ENCODE assay signal across 12 cellular contexts in the genomic region with DNA sequence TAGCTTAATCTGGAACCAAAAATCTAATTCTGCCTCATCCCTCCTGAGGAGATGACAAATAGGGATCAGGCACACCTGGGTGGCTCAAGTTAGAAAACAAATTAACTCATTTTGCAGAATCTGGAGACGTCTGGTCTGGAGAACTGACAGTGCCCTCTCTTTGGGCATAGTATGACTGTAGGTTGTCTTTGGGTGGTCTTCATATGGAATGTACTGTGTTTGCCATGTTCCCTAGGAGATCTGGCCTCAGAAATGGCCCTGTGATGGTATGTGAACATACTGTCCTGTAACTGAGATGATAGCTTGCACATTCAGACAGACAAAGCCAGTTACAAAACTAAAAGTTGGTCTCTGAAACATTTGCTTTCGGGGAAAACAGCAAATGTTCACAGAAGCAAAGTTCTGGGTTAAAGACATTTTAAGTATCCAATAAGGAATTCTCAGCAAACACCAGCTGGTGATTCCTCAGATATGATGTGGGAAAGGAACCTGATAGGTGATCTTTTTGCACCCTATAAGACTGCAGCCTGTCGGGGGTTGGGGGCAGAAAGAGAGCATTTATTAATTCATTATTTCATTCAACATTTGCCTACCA. TPM values are rescaled to one million over a fixed set of nuclear protein-coding genes. Genes with fewer than 3 reads are reported as not detected.
A peak's percentile ranks its signal among the peaks of the same experiment; 100 is the strongest.
DNase-seq lines count a peak whose midpoint lies in the region; ATAC-seq and TF ChIP-seq lines count a peak whose summit lies in the region.
"Had no signal": no experiment of that assay in that cellular context is flagged by ENCODE, and none has a peak within 500 bp of the region (broad histone marks: within the 10 kb centered on the region; RNA-seq: fewer than 3 reads in every experiment).

No MANE protein-coding gene starts in this region.

- no peaks in the 10 kb centered on the region for H3K79me1 ChIP-seq in mesenchymal stem cell (replicated peaks; ENCODE audit: low read length, poor library complexity, severe bottlenecking)

- H3K4ac ChIP-seq in mesenchymal stem cell (ENCODE audit: low read depth in 1 of 2, low read length in 2 of 2): no peak overlapping the region

- peak overlapping the region; percentile 43 for H2AK5ac ChIP-seq in mesenchymal stem cell (ENCODE audit: low read length, severe bottlenecking)

- H3K9me3 Mint-ChIP-seq in activated naive CD4-positive, alpha-beta T cell treated with anti-CD3 and anti-CD28 coated beads, Interleukin-2, amount 10 ng/mL, durations not matched to agents 7 days and 5 days: peaks cover 1% of the 10 kb centered on the region
- H3K9me3 Mint-ChIP-seq in activated naive CD8-positive, alpha-beta T cell treated with anti-CD3 and anti-CD28 coated beads, Interleukin-2, amount 10 ng/mL, durations not matched to agents 7 days and 5 days: no peaks in the 10 kb centered on the region

- no peak overlapping the region for H2BK120ac ChIP-seq in mesenchymal stem cell (ENCODE audit: low read depth, low read length)

- H3K9me3 ChIP-seq in mesenchymal stem cell (ENCODE audit: control insufficient read depth, low read length): no peaks in the 10 kb centered on the region
- H3K9me3 ChIP-seq in upper lobe of right lung: no peaks in the 10 kb centered on the region
- no peaks in the 10 kb centered on the region for H3K9me3 ChIP-seq in A673 (ENCODE audit: low read depth, low read length, poor library complexity, severe bottlenecking)

- H3K27me3 Mint-ChIP-seq in activated naive CD4-positive, alpha-beta T cell treated with anti-CD3 and anti-CD28 coated beads, Interleukin-2, amount 10 ng/mL, durations not matched to agents 7 days and 5 days: no peaks in the 10 kb centered on the region
- H3K27me3 Mint-ChIP-seq in activated naive CD8-positive, alpha-beta T cell treated with anti-CD3 and anti-CD28 coated beads, Interleukin-2, amount 10 ng/mL, durations not matched to agents 7 days and 5 days: no peaks in the 10 kb centered on the region

- H3K18ac ChIP-seq in mesenchymal stem cell (ENCODE audit: low read depth in 1 of 2, low read length in 2 of 2): peak overlapping the region in 1 of 2 experiments; percentile 81

- intact Hi-C loops in upper lobe of right lung (cut with DNase I): no loop called here
- intact Hi-C loops in A673 (cut with micrococcal nuclease; ENCODE audit: unreplicated experiment): no loop called here

- peaks cover 73% of the 10 kb centered on the region for H3K36me3 Mint-ChIP-seq in activated naive CD4-positive, alpha-beta T cell treated with anti-CD3 and anti-CD28 coated beads, Interleukin-2, amount 10 ng/mL, durations not matched to agents 7 days and 5 days
- H3K36me3 Mint-ChIP-seq in activated naive CD8-positive, alpha-beta T cell treated with anti-CD3 and anti-CD28 coated beads, Interleukin-2, amount 10 ng/mL, durations not matched to agents 7 days and 5 days: peaks cover 52% of the 10 kb centered on the region

- H3K4me3 ChIP-seq in mesenchymal stem cell (ENCODE audit: insufficient read depth in 1 of 2, low read depth in 1 of 2, low read length in 2 of 2): no peak overlapping the region
- H3K4me3 ChIP-seq in upper lobe of right lung: no peak overlapping the region
- H3K4me3 ChIP-seq in A673 (ENCODE audit: low read depth, low read length, poor library complexity, severe bottlenecking): no peak overlapping the region

- peaks cover 23% of the 10 kb centered on the region for H3K4me1 ChIP-seq in mesenchymal stem cell (ENCODE audit: control insufficient read depth, insufficient read depth, low read depth, low read length)
- peaks cover 84% of the 10 kb centered on the region for H3K4me1 ChIP-seq in upper lobe of right lung
- H3K4me1 ChIP-seq in A673 (ENCODE audit: insufficient read depth, low read length, poor library complexity, severe bottlenecking): no peaks in the 10 kb centered on the region

- POLR2A ChIA-PET in activated naive CD8-positive, alpha-beta T cell treated with anti-CD3 and anti-CD28 coated beads, Interleukin-2, amount 10 ng/mL, durations not matched to agents 7 days and 5 days (lab: Charles Lee): interaction anchor here (9.0 to 11.4 kb wide), 2 partner anchors 8 to 28 kb away, joined by 87 to 186 read pairs; a partner anchor contains a TSS
- POLR2A ChIA-PET in A673 (lab: Charles Lee; ENCODE audit: low non-redundant PET): no interaction called here

- no peak overlapping the region for H3K4me2 ChIP-seq in mesenchymal stem cell (ENCODE audit: low read length, poor library complexity, severe bottlenecking)

- DNase-seq in activated naive CD4-positive, alpha-beta T cell treated with anti-CD3 and anti-CD28 coated beads, Interleukin-2, amount 10 ng/mL, durations not matched to agents 7 days and 5 days: no peak
- DNase-seq in activated naive CD4-positive, alpha-beta T cell treated with Interleukin-2 at 50 U/mL for 16 hours: no peak
- DNase-seq in activated naive CD8-positive, alpha-beta T cell treated with anti-CD3 and anti-CD28 coated beads, Interleukin-2, amount 10 ng/mL, durations not matched to agents 7 days and 5 days: no peak
- DNase-seq in mesenchymal stem cell (no peak), upper lobe of right lung (no peak), NCI-H748 (lab: John Stamatoyannopoulos, UW; ENCODE audit: unreplicated experiment) (no peak), A673 (ENCODE audit: low spot score) (no peak)
- DNase-seq: AML-193, erythroblast, GF-D8, NCI-H526 treated with DMSO at 0.1 percent for 48 hours had no signal

- H4K91ac ChIP-seq in mesenchymal stem cell (ENCODE audit: low read length): no peak overlapping the region

- no peak overlapping the region for H3K4me3 Mint-ChIP-seq in activated naive CD4-positive, alpha-beta T cell treated with anti-CD3 and anti-CD28 coated beads, Interleukin-2, amount 10 ng/mL, durations not matched to agents 7 days and 5 days
- H3K4me3 Mint-ChIP-seq in activated naive CD8-positive, alpha-beta T cell treated with anti-CD3 and anti-CD28 coated beads, Interleukin-2, amount 10 ng/mL, durations not matched to agents 7 days and 5 days: peak overlapping the region; percentile 67

- H3K36me3 ChIP-seq in mesenchymal stem cell (ENCODE audit: control insufficient read depth in 1 of 2, insufficient read depth in 2 of 2, low read depth in 1 of 2, low read length in 2 of 2): peaks cover 0 to 63% of the 10 kb centered on the region in 2 experiments
- no peaks in the 10 kb centered on the region for H3K36me3 ChIP-seq in upper lobe of right lung
- no peaks in the 10 kb centered on the region for H3K36me3 ChIP-seq in A673 (ENCODE audit: insufficient read depth, low read length, poor library complexity, severe bottlenecking)

- CTCF ChIA-PET in activated naive CD4-positive, alpha-beta T cell treated with anti-CD3 and anti-CD28 coated beads, Interleukin-2, amount 10 ng/mL, durations not matched to agents 7 days and 5 days (lab: Charles Lee): interaction anchor here (1.8 to 9.6 kb wide), 4 partner anchors 10 to 137 kb away, joined by 4 to 95 read pairs (median 44); a partner anchor contains a TSS
- CTCF ChIA-PET in A673 (lab: Charles Lee): no interaction called here

- H3K14ac ChIP-seq in mesenchymal stem cell (ENCODE audit: low read length in 2 of 2): no peak overlapping the region

- peak overlapping the region; percentile 31 for H4K8ac ChIP-seq in mesenchymal stem cell (ENCODE audit: low read length)

- H2BK15ac ChIP-seq in mesenchymal stem cell (ENCODE audit: low read depth, poor library complexity, severe bottlenecking): no peak overlapping the region

- H2BK5ac ChIP-seq in mesenchymal stem cell (ENCODE audit: low read depth, low read length, poor library complexity, severe bottlenecking): no peak overlapping the region

- H3K9ac ChIP-seq in mesenchymal stem cell (ENCODE audit: low read length): peak overlapping the region; percentile 90

- no peak overlapping the region for H2AFZ ChIP-seq in mesenchymal stem cell (ENCODE audit: low read depth, low read length)

- TF ChIP-seq CTCF in upper lobe of right lung (IDR thresholded peaks at IDR 0.05) (no peak), A673 (conservative IDR thresholded peaks at IDR 0.05; ENCODE audit: low read depth, low read length) (no peak)

- H3K4me1 Mint-ChIP-seq in activated naive CD4-positive, alpha-beta T cell treated with anti-CD3 and anti-CD28 coated beads, Interleukin-2, amount 10 ng/mL, durations not matched to agents 7 days and 5 days: peaks cover 100% of the 10 kb centered on the region
- H3K4me1 Mint-ChIP-seq in activated naive CD8-positive, alpha-beta T cell treated with anti-CD3 and anti-CD28 coated beads, Interleukin-2, amount 10 ng/mL, durations not matched to agents 7 days and 5 days: peaks cover 88% of the 10 kb centered on the region

- 94% methylated on average over 2 of the region's 3 CpGs for WGBS in mesenchymal stem cell

- BruUV-seq in A673 (replicated peaks; lab: Mats Ljungman, UMichigan): no TSS peak

- H2BK12ac ChIP-seq in mesenchymal stem cell (ENCODE audit: low read length in 2 of 2): no peak overlapping the region

- H3K23ac ChIP-seq in mesenchymal stem cell (ENCODE audit: low read length in 2 of 2): no peak overlapping the region

- ATAC-seq in activated naive CD8-positive, alpha-beta T cell treated with anti-CD3 and anti-CD28 coated beads, Interleukin-2, amount 10 ng/mL, durations not matched to agents 7 days and 5 days (ENCODE audit: low read depth): no peak
- no peak for ATAC-seq in upper lobe of right lung
- ATAC-seq in HG02970 (IDR thresholded peaks at IDR 0.05; ENCODE audit: low FRiP score, unreplicated experiment): no peak

- peak overlapping the region; percentile 12 for H3K27ac ChIP-seq in mesenchymal stem cell (ENCODE audit: low read length, poor library complexity, severe bottlenecking)
- peak overlapping the region; percentile 81 for H3K27ac ChIP-seq in upper lobe of right lung
- no peak overlapping the region for H3K27ac ChIP-seq in A673 (ENCODE audit: low read depth, low read length, poor library complexity, severe bottlenecking)

- H3K27me3 ChIP-seq in mesenchymal stem cell (ENCODE audit: control insufficient read depth in 1 of 2, insufficient read depth in 1 of 2, low read length in 2 of 2) (no peaks in the 10 kb centered on the region), upper lobe of right lung (no peaks in the 10 kb centered on the region), A673 (replicated peaks; ENCODE audit: insufficient read depth, low read depth, low read length, poor library complexity) (peaks cover 15% of the 10 kb centered on the region)

- H3K27ac Mint-ChIP-seq in activated naive CD4-positive, alpha-beta T cell treated with anti-CD3 and anti-CD28 coated beads, Interleukin-2, amount 10 ng/mL, durations not matched to agents 7 days and 5 days: peak overlapping the region; percentile 99
- peak overlapping the region; percentile 97 for H3K27ac Mint-ChIP-seq in activated naive CD8-positive, alpha-beta T cell treated with anti-CD3 and anti-CD28 coated beads, Interleukin-2, amount 10 ng/mL, durations not matched to agents 7 days and 5 days

RNA-seq across cellular contexts. Expression of a gene that starts 29.7 kb away (rescaled TPM):
- total RNA-seq in activated naive CD8-positive, alpha-beta T cell treated with anti-CD3 and anti-CD28 coated beads, Interleukin-2, amount 10 ng/mL, durations not matched to agents 7 days and 5 days: 100 to 1,000 TPM; 551 to 555 TPM
- polyA plus RNA-seq in mesenchymal stem cell (2013, experiment 1 of 2): 1,373 TPM
- 1,315 TPM for polyA plus RNA-seq in mesenchymal stem cell (2013, experiment 2 of 2)
- 548 TPM for total RNA-seq in upper lobe of right lung
- 13.1 and 15.9 TPM in 2 replicates for total RNA-seq in A673 (2021)

Comparison
In these comparisons a context has a peak if more than half of its experiments do, and no peak if none do; other contexts are left out.
1. RNA of a gene that starts 29.7 kb away (total RNA-seq): 551 to 555 TPM in activated naive CD8-positive, alpha-beta T cell treated with anti-CD3 and anti-CD28 coated beads, Interleukin-2, amount 10 ng/mL, durations not matched to agents 7 days and 5 days and 548 TPM in upper lobe of right lung (single experiment); 13.1 to 15.9 TPM in A673; every median in the first group is over 10 times any median in the second.